Comparison of ENCODE assay signal across 20 cellular contexts in the genomic region with DNA sequence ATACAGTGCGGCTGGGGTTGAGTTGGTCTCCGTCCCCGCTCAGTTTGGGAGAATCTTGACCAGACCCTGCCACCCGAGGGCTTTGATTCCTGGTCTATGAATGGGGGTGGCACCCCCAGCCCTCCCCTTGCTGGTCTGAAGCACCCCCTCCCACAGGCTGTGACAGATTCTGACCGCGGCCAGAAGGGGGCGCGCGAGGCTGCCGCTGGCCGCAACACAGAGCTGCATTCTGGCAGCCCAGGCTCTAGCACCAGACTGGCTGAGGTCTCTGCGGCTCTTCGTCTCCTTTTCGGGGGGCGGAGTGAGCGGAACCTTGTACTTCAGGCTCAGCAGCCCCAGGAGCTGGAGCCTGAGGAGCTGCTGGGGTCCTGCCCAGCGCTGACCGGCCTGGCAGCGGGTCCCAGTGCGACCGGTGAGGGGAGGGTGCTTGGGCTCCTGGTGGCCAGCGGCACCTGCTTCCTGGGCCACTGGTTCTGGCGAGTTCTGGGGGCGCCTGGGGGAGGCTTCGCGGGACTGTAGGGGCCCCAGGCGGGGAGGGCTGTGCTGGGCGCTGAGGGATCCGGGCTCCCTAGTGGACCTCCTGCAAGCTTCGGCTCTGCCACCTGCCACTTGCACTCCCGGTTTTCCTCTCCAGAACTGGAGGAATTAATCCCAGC.
DNase-seq lines count a peak whose midpoint lies in the region; ATAC-seq and TF ChIP-seq lines count a peak whose summit lies in the region.
"Had no signal": no experiment of that assay in that cellular context is flagged by ENCODE, and none has a peak within 500 bp of the region (broad histone marks: within the 10 kb centered on the region; RNA-seq: fewer than 3 reads in every experiment).

No MANE protein-coding gene starts in this region.

- intact Hi-C loops in activated CD4-positive, alpha-beta memory T cell treated with anti-CD3 and anti-CD28 coated beads for 36 hours (cut with micrococcal nuclease): no loop called here

- no peak for ATAC-seq in GM21825 (IDR thresholded peaks at IDR 0.05; ENCODE audit: unreplicated experiment)
- ATAC-seq: left colon; stimulated activated effector memory CD8-positive, alpha-beta T cell treated with anti-CD3 and anti-CD28 coated beads, Interleukin-12 subunit alpha, Interleukin-12 subunit beta, amount 100 ng/mL, for 72 hours had no signal

- H3K27me3 Mint-ChIP-seq in osteocyte (ENCODE audit: unreplicated experiment): no peaks in the 10 kb centered on the region
- no peaks in the 10 kb centered on the region for H3K27me3 Mint-ChIP-seq in activated CD4-positive, alpha-beta memory T cell treated with anti-CD3 and anti-CD28 coated beads for 36 hours

- peaks cover 22% of the 10 kb centered on the region for H3K9me3 Mint-ChIP-seq in osteocyte (ENCODE audit: unreplicated experiment)
- peaks cover 25% of the 10 kb centered on the region for H3K9me3 Mint-ChIP-seq in activated CD4-positive, alpha-beta memory T cell treated with anti-CD3 and anti-CD28 coated beads for 36 hours

- no peak overlapping the region for H3K27ac ChIP-seq in HUES6 (ENCODE audit: low read depth, low read length)
- H3K27ac ChIP-seq: neutrophil, thyroid gland had no signal

- H3K9ac ChIP-seq in HUES6 (ENCODE audit: low read length): no peak overlapping the region

- H3K4me3 Mint-ChIP-seq in osteocyte (ENCODE audit: unreplicated experiment): no peak overlapping the region
- H3K4me3 Mint-ChIP-seq in activated CD4-positive, alpha-beta memory T cell treated with anti-CD3 and anti-CD28 coated beads for 36 hours: no peak overlapping the region
- H3K4me3 Mint-ChIP-seq: stimulated activated effector memory CD8-positive, alpha-beta T cell treated with anti-CD3 and anti-CD28 coated beads, Interleukin-12 subunit alpha, Interleukin-12 subunit beta, amount 100 ng/mL, for 72 hours had no signal

- peaks cover 62% of the 10 kb centered on the region; the same call in 1 of the 2 replicates for H3K9me3 ChIP-seq in HUES6 (ENCODE audit: control insufficient read depth, insufficient read depth, low read depth, low read length)
- H3K9me3 ChIP-seq: neutrophil, thyroid gland had no signal

- POLR2A ChIA-PET in activated CD4-positive, alpha-beta memory T cell treated with anti-CD3 and anti-CD28 coated beads for 36 hours (lab: Charles Lee): no interaction called here

- H3K36me3 Mint-ChIP-seq in osteocyte (ENCODE audit: unreplicated experiment): no peaks in the 10 kb centered on the region
- H3K36me3 Mint-ChIP-seq in activated CD4-positive, alpha-beta memory T cell treated with anti-CD3 and anti-CD28 coated beads for 36 hours: no peaks in the 10 kb centered on the region
- H3K36me3 Mint-ChIP-seq: stimulated activated effector memory CD8-positive, alpha-beta T cell treated with anti-CD3 and anti-CD28 coated beads, Interleukin-12 subunit alpha, Interleukin-12 subunit beta, amount 100 ng/mL, for 72 hours had no signal

- no peaks in the 10 kb centered on the region for H3K4me1 ChIP-seq in HUES6 (ENCODE audit: control insufficient read depth, insufficient read depth, low read length)
- H3K4me1 ChIP-seq: thyroid gland had no signal

- H3K27ac Mint-ChIP-seq in osteocyte (ENCODE audit: unreplicated experiment): no peak overlapping the region
- H3K27ac Mint-ChIP-seq in activated CD4-positive, alpha-beta memory T cell treated with anti-CD3 and anti-CD28 coated beads for 36 hours: no peak overlapping the region
- H3K27ac Mint-ChIP-seq: stimulated activated effector memory CD8-positive, alpha-beta T cell treated with anti-CD3 and anti-CD28 coated beads, Interleukin-12 subunit alpha, Interleukin-12 subunit beta, amount 100 ng/mL, for 72 hours had no signal

- peak overlapping the region; percentile 49; the same call in 1 of the 2 replicates for H3K4me3 ChIP-seq in HUES6 (ENCODE audit: low read depth, low read length)
- H3K4me3 ChIP-seq: thyroid gland had no signal

- no peaks in the 10 kb centered on the region; the same call in 1 of the 2 replicates for H3K27me3 ChIP-seq in HUES6 (ENCODE audit: control insufficient read depth, insufficient read depth, low read length)
- H3K27me3 ChIP-seq: neutrophil, thyroid gland had no signal

- H3K4me1 Mint-ChIP-seq in osteocyte (ENCODE audit: unreplicated experiment): no peaks in the 10 kb centered on the region
- H3K4me1 Mint-ChIP-seq in activated CD4-positive, alpha-beta memory T cell treated with anti-CD3 and anti-CD28 coated beads for 36 hours (ENCODE audit: low read depth): no peaks in the 10 kb centered on the region

- DNase-seq in DMS 273 (lab: John Stamatoyannopoulos, UW; ENCODE audit: unreplicated experiment): peak; percentile 41
- no peak for DNase-seq in DMS 273 treated with DMSO at 0.1 percent for 48 hours (lab: John Stamatoyannopoulos, UW)
- peak; percentile 57 for DNase-seq in RPMI8226
- peak; percentile 76 for DNase-seq in osteocyte (ENCODE audit: extremely low spot score, unreplicated experiment)
- no peak for DNase-seq in activated CD4-positive, alpha-beta memory T cell treated with anti-CD3 and anti-CD28 coated beads for 36 hours
- no peak for DNase-seq in NCI-H2107 (lab: John Stamatoyannopoulos, UW)
- DNase-seq: 8988T; activated CD4-positive, alpha-beta T cell treated with anti-CD3 and anti-CD28 coated beads for 1 hour; activated CD8-positive, alpha-beta memory T cell treated with anti-CD3 and anti-CD28 coated beads, Interleukin-2, amount 50 U/mL, for 48 hours; amygdala; C1 segment of cervical spinal cord; DMS79 treated with DMSO at 0.1 percent for 48 hours; IMR-90; left colon; NCI-H226; thyroid gland had no signal

- H3K36me3 ChIP-seq in HUES6 (ENCODE audit: control insufficient read depth, insufficient read depth, low read length): no peaks in the 10 kb centered on the region
- H3K36me3 ChIP-seq: neutrophil, thyroid gland had no signal

- CTCF ChIA-PET in activated CD4-positive, alpha-beta memory T cell treated with anti-CD3 and anti-CD28 coated beads for 36 hours (lab: Charles Lee): no interaction called here

- no peak for TF ChIP-seq CTCF in osteocyte (IDR thresholded peaks at IDR 0.05)

Comparison
In these comparisons a context has a peak if more than half of its experiments do, and no peak if none do; other contexts are left out.
1. DNase-seq: peak in DMS 273 (single experiment), RPMI8226 (single experiment) and osteocyte (single experiment); none in DMS 273 treated with DMSO at 0.1 percent for 48 hours (single experiment), activated CD4-positive, alpha-beta memory T cell treated with anti-CD3 and anti-CD28 coated beads for 36 hours (single experiment) and NCI-H2107 (single experiment).